Comparison of ENCODE assay signal across 8 cellular contexts in genomic region chr6:30752164-30752927, GRCh38. TPM values are rescaled to one million over a fixed set of nuclear protein-coding genes. Genes with fewer than 3 reads are reported as not detected.
DNase-seq lines count a peak whose midpoint lies in the region; ATAC-seq and TF ChIP-seq lines count a peak whose summit lies in the region.

No MANE protein-coding gene starts in this region.

- no peak overlapping the region for H3K4me3 ChIP-seq in Caco-2 (ENCODE audit: low read depth, low read length)
- H3K4me3 ChIP-seq in choroid plexus epithelial cell (ENCODE audit: low read depth, low read length), result no peak overlapping the region
- H3K4me3 ChIP-seq in transverse colon, result no peak overlapping the region

- peak; percentile 65 for TF ChIP-seq EP300 in transverse colon (IDR thresholded peaks at IDR 0.05; ENCODE audit: low read depth)

- no peaks in the 10 kb centered on the region for H3K36me3 ChIP-seq in Caco-2 (ENCODE audit: control insufficient read depth, insufficient read depth, low read length)
- H3K36me3 ChIP-seq in transverse colon, result no peaks in the 10 kb centered on the region

- DNase-seq in Caco-2 (no peak), NCI-H2196 treated with DMSO at 0.1 percent for 48 hours (lab: John Stamatoyannopoulos, UW; ENCODE audit: unreplicated experiment) (peak; percentile 74), choroid plexus epithelial cell (ENCODE audit: low read depth) (peak; percentile 98), lung microvascular endothelial cell (ENCODE audit: low read depth in 2 of 2) (peak; percentile 73 to 99), transverse colon (peak; percentile 78), globus pallidus (ENCODE audit: low spot score) (no peak), progenitor cell of endocrine pancreas (ENCODE audit: low spot score, unreplicated experiment) (no peak)

- H3K27ac Mint-ChIP-seq in Caco-2 (ENCODE audit: unreplicated experiment) (peak overlapping the region; percentile 37), progenitor cell of endocrine pancreas (no peak overlapping the region)

- POLR2A ChIA-PET in Caco-2 (lab: Charles Lee), result no interaction called here

- H3K4me1 Mint-ChIP-seq in Caco-2 (ENCODE audit: low read depth, unreplicated experiment) (peaks cover 30% of the 10 kb centered on the region), progenitor cell of endocrine pancreas (ENCODE audit: low read depth) (peaks cover 27% of the 10 kb centered on the region)

- no peak overlapping the region for H3K4me3 Mint-ChIP-seq in Caco-2 (ENCODE audit: unreplicated experiment)
- no peak overlapping the region for H3K4me3 Mint-ChIP-seq in progenitor cell of endocrine pancreas (ENCODE audit: low read depth)

- H3K4me1 ChIP-seq in Caco-2 (peaks cover 21% of the 10 kb centered on the region), transverse colon (peaks cover 26 to 53% (median 49%) of the 10 kb centered on the region in 4 donors)

- no peaks in the 10 kb centered on the region for H3K9me3 Mint-ChIP-seq in Caco-2 (ENCODE audit: unreplicated experiment)
- no peaks in the 10 kb centered on the region for H3K9me3 Mint-ChIP-seq in progenitor cell of endocrine pancreas (ENCODE audit: low read depth)

- no peak for ATAC-seq in GM18861 (IDR thresholded peaks at IDR 0.05; ENCODE audit: unreplicated experiment)

- no peak for TF ChIP-seq POLR2A in transverse colon (IDR thresholded peaks at IDR 0.05)

- H3K36me3 Mint-ChIP-seq in Caco-2 (ENCODE audit: insufficient read depth, unreplicated experiment), result no peaks in the 10 kb centered on the region
- no peaks in the 10 kb centered on the region for H3K36me3 Mint-ChIP-seq in progenitor cell of endocrine pancreas (ENCODE audit: insufficient read depth)

- H3K27me3 ChIP-seq in Caco-2 (replicated peaks; ENCODE audit: control insufficient read depth, insufficient read depth, low read length), result no peaks in the 10 kb centered on the region
- no peaks in the 10 kb centered on the region for H3K27me3 ChIP-seq in transverse colon

- 46 to 50% methylated on average over 2 to 12 of the region's 12 CpGs for WGBS in transverse colon (ENCODE audit: low coverage in 1 of 2), 2 donors

- intact Hi-C loops in Caco-2 (cut with micrococcal nuclease; ENCODE audit: unreplicated experiment) (no loop called here), transverse colon (cut with DNase I; ENCODE audit: low total_unique reads) (no loop called here)

- no peaks in the 10 kb centered on the region for H3K9me3 ChIP-seq in Caco-2
- H3K9me3 ChIP-seq in transverse colon, result no peaks in the 10 kb centered on the region

- H3K27ac ChIP-seq in transverse colon, result peak overlapping the region; percentile 82 to 88 (median 86)

- CTCF ChIA-PET in Caco-2 (lab: Charles Lee), result no interaction called here

- no TSS peak for BruUV-seq in Caco-2 (replicated peaks; lab: Mats Ljungman, UMichigan)

- no peak for TF ChIP-seq CTCF in Caco-2 (IDR thresholded peaks at IDR 0.05; ENCODE audit: insufficient read depth in 1 of 2, low read depth in 1 of 2, low read length in 1 of 2, severe bottlenecking in 1 of 2, unreplicated experiment in 1 of 2)
- no peak for TF ChIP-seq CTCF in choroid plexus epithelial cell (conservative IDR thresholded peaks at IDR 0.05; ENCODE audit: low read depth, low read length)
- no peak for TF ChIP-seq CTCF in transverse colon (IDR thresholded peaks at IDR 0.05)
- TF ChIP-seq CTCF in progenitor cell of endocrine pancreas (IDR thresholded peaks at IDR 0.05; ENCODE audit: unreplicated experiment), result no peak

- in situ Hi-C loops in transverse colon (cut with MboI; ENCODE audit: low pct_ligation_motif_present in 1 of 4, low pct_unique_long_range_greater_than_20kb in 1 of 4, low sequenced_read_pairs in 3 of 4), result no loop called here

- H3K27me3 Mint-ChIP-seq in Caco-2 (ENCODE audit: insufficient read depth, unreplicated experiment), result no peaks in the 10 kb centered on the region
- H3K27me3 Mint-ChIP-seq in progenitor cell of endocrine pancreas, result no peaks in the 10 kb centered on the region

RNA-seq across cellular contexts. Expression of gene IER3, which starts 8.0 kb away (rescaled TPM):
- total RNA-seq in Caco-2 (2022) (13.0 and 17.4 TPM in 2 replicates), lung microvascular endothelial cell (72.6 and 148 TPM in 2 replicates), transverse colon (100 to 1,000 TPM in 1 of 4 donors, 10 to 100 TPM in 3; 21.1 to 100 (median 84.6) TPM), progenitor cell of endocrine pancreas (22.1 and 23.2 TPM in 2 replicates)

RNA-seq across cellular contexts. Expression of gene FLOT1, which starts 9.9 kb away (rescaled TPM):
- total RNA-seq in Caco-2 (2022) (101 and 113 TPM in 2 replicates), lung microvascular endothelial cell (48.8 and 56.2 TPM in 2 replicates), transverse colon (100 to 1,000 TPM; 123 to 146 (median 139) TPM), progenitor cell of endocrine pancreas (111 and 115 TPM in 2 replicates)

RNA-seq across cellular contexts. Expression of gene TUBB, which starts 32.2 kb away (rescaled TPM):
- total RNA-seq in Caco-2 (2022) (742 and 788 TPM in 2 replicates), lung microvascular endothelial cell (267 and 311 TPM in 2 replicates), transverse colon (100 to 1,000 TPM in 3 of 4 donors, 10 to 100 TPM in 1; 77.1 to 128 (median 106) TPM), progenitor cell of endocrine pancreas (1,227 and 1,272 TPM in 2 replicates)

RNA-seq across cellular contexts. Expression of gene MDC1, which starts 35.3 kb away (rescaled TPM):
- total RNA-seq in Caco-2 (2022) (46.6 and 48.6 TPM in 2 replicates), lung microvascular endothelial cell (3.0 and 4.1 TPM in 2 replicates), transverse colon (10 to 100 TPM in 2 of 4 donors, 1 to 10 TPM in 2; 3.1 to 13.5 (median 9.7) TPM), progenitor cell of endocrine pancreas (58.5 and 67.6 TPM in 2 replicates)

Comparison
In these comparisons a context has a peak if more than half of its experiments do, and no peak if none do; other contexts are left out.
1. DNase-seq: peak in NCI-H2196 treated with DMSO at 0.1 percent for 48 hours (single experiment), choroid plexus epithelial cell (single experiment), lung microvascular endothelial cell (2 of 2) and transverse colon (single experiment); none in Caco-2 (0 of 2), globus pallidus (single experiment) and progenitor cell of endocrine pancreas (single experiment).